9 cellular contexts compared by ENCODE assay signal in genomic region chr14:24978862-24979724, GRCh38.
DNase-seq lines count a peak whose midpoint lies in the region; ATAC-seq and TF ChIP-seq lines count a peak whose summit lies in the region.
"Had no signal": no experiment of that assay in that cellular context is flagged by ENCODE, and none has a peak within 500 bp of the region (broad histone marks: within the 10 kb centered on the region; RNA-seq: fewer than 3 reads in every experiment).

No MANE protein-coding gene starts in this region.

- 54% methylated on average over 2 of the region's 2 CpGs for WGBS in smooth muscle cell (ENCODE audit: low lambda C conversion rate)

- no peak overlapping the region for H3K4me3 ChIP-seq in smooth muscle cell

- H2AFZ ChIP-seq in smooth muscle cell (ENCODE audit: low read depth): no peak overlapping the region

- H3K36me3 ChIP-seq in smooth muscle cell (ENCODE audit: low read depth): no peaks in the 10 kb centered on the region

- H4K20me1 ChIP-seq in smooth muscle cell (ENCODE audit: low read depth): peaks cover 15% of the 10 kb centered on the region

- peaks cover 20% of the 10 kb centered on the region for H3K4me1 ChIP-seq in smooth muscle cell (ENCODE audit: low read depth)

- DNase-seq in NCI-H226: peak; percentile 71
- no peak for DNase-seq in smooth muscle cell (lab: John Stamatoyannopoulos, UW; ENCODE audit: unreplicated experiment)
- DNase-seq in Right ventricle myocardium superior: no peak
- DNase-seq in activated CD4-positive, alpha-beta T cell treated with anti-CD3 and anti-CD28 coated beads for 4 hours: no peak
- DNase-seq in pons (ENCODE audit: low spot score): no peak
- DNase-seq: activated CD4-positive, CD25-positive, alpha-beta regulatory T cell treated with anti-CD3 and anti-CD28 coated beads, Interleukin-2, amount 50 U/mL, for 72 hours; stimulated activated CD4-positive, alpha-beta T cell treated with anti-CD3 and anti-CD28 coated beads, Interleukin-1b, Interleukin-23, amount 100 ng/mL, for 48 hours had no signal

- ATAC-seq in GM19395 (IDR thresholded peaks at IDR 0.05; ENCODE audit: unreplicated experiment) (peak; percentile 88), HG02943 (IDR thresholded peaks at IDR 0.05; ENCODE audit: low read depth, unreplicated experiment) (peak; percentile 83), Right ventricle myocardium superior (ENCODE audit: poor library complexity) (no peak)

- peak overlapping the region; percentile 79 for H3K27ac ChIP-seq in smooth muscle cell (ENCODE audit: low read depth)

- H3K9ac ChIP-seq in smooth muscle cell (ENCODE audit: low read depth): peak overlapping the region; percentile 31

- no peak for TF ChIP-seq CTCF in smooth muscle cell (IDR thresholded peaks at IDR 0.05; ENCODE audit: borderline replicate concordance, insufficient read depth, poor library complexity, severe bottlenecking)

- intact Hi-C loops in Right ventricle myocardium superior (cut with DNase I): no loop called here

- peaks cover 71% of the 10 kb centered on the region for H3K79me2 ChIP-seq in smooth muscle cell (ENCODE audit: low read depth)

- no peaks in the 10 kb centered on the region for H3K9me3 ChIP-seq in smooth muscle cell (replicated peaks; ENCODE audit: low read depth)

- no peaks in the 10 kb centered on the region for H3K27me3 ChIP-seq in smooth muscle cell (ENCODE audit: low read depth)

- peaks cover 29% of the 10 kb centered on the region for H3F3A ChIP-seq in smooth muscle cell (ENCODE audit: low read depth)

- H3K4me2 ChIP-seq in smooth muscle cell: peak overlapping the region; percentile 69
